ENCODE assay signal across 9 cellular contexts in genomic region chr16:567362-568256, GRCh38. TPM values are rescaled to one million over a fixed set of nuclear protein-coding genes. Genes with fewer than 3 reads are reported as not detected.
DNase-seq lines count a peak whose midpoint lies in the region; ATAC-seq and TF ChIP-seq lines count a peak whose summit lies in the region.
"Had no signal": no experiment of that assay in that cellular context is flagged by ENCODE, and none has a peak within 500 bp of the region (broad histone marks: within the 10 kb centered on the region; RNA-seq: fewer than 3 reads in every experiment).

No MANE protein-coding gene starts in this region.

- no peak for DNase-seq in activated naive CD4-positive, alpha-beta T cell (lab: John Stamatoyannopoulos, UW)
- DNase-seq in activated CD8-positive, alpha-beta T cell treated with anti-CD3 and anti-CD28 coated beads, Interleukin-2, amount 10 ng/mL, durations not matched to agents 7 days and 5 days: no peak
- DNase-seq in type B pancreatic cell (ENCODE audit: extremely low spot score, unreplicated experiment): no peak
- no peak for DNase-seq in NCI-H345 (lab: John Stamatoyannopoulos, UW)
- DNase-seq: NCI-H2029 had no signal

- no peaks in the 10 kb centered on the region for H3K27me3 Mint-ChIP-seq in activated naive CD4-positive, alpha-beta T cell treated with anti-CD3 and anti-CD28 coated beads, Interleukin-2, amount 50 U/mL, for 24 hours
- H3K27me3 Mint-ChIP-seq in activated CD8-positive, alpha-beta T cell treated with anti-CD3 and anti-CD28 coated beads, Interleukin-2, amount 10 ng/mL, durations not matched to agents 7 days and 5 days (ENCODE audit: low read depth): no peaks in the 10 kb centered on the region
- H3K27me3 Mint-ChIP-seq in type B pancreatic cell: peaks cover 2% of the 10 kb centered on the region

- H3K9me3 ChIP-seq in mucosa of rectum (ENCODE audit: control insufficient read depth in 2 of 2, low read length in 2 of 2): no peaks in the 10 kb centered on the region

- H3K27ac ChIP-seq in mucosa of rectum (ENCODE audit: low read depth in 2 of 2, low read length in 2 of 2): peak overlapping the region in 1 of 2 donors; percentile 48

- TF ChIP-seq CTCF in type B pancreatic cell (conservative IDR thresholded peaks at IDR 0.05): no peak

- no peak for ATAC-seq in activated CD8-positive, alpha-beta T cell treated with anti-CD3 and anti-CD28 coated beads, Interleukin-2, amount 10 ng/mL, durations not matched to agents 7 days and 5 days
- no peak for ATAC-seq in GM21576 (IDR thresholded peaks at IDR 0.05; ENCODE audit: unreplicated experiment)
- ATAC-seq in GM19463 (IDR thresholded peaks at IDR 0.05; ENCODE audit: unreplicated experiment): no peak

- H3K4me1 Mint-ChIP-seq in activated naive CD4-positive, alpha-beta T cell treated with anti-CD3 and anti-CD28 coated beads, Interleukin-2, amount 50 U/mL, for 24 hours: peaks cover 31% of the 10 kb centered on the region
- peaks cover 31% of the 10 kb centered on the region for H3K4me1 Mint-ChIP-seq in activated CD8-positive, alpha-beta T cell treated with anti-CD3 and anti-CD28 coated beads, Interleukin-2, amount 10 ng/mL, durations not matched to agents 7 days and 5 days (ENCODE audit: low read depth)
- H3K4me1 Mint-ChIP-seq in type B pancreatic cell (ENCODE audit: unreplicated experiment): peaks cover 23% of the 10 kb centered on the region

- POLR2A ChIA-PET in activated CD8-positive, alpha-beta T cell treated with anti-CD3 and anti-CD28 coated beads, Interleukin-2, amount 10 ng/mL, durations not matched to agents 7 days and 5 days (lab: Charles Lee): interaction anchor here (0.5 to 1.3 kb wide), 2 partner anchors 9 to 230 kb away, joined by 3 read pairs; no protein-coding TSS in a partner anchor

- H3K9ac ChIP-seq in mucosa of rectum (ENCODE audit: low read depth in 1 of 2, low read length in 2 of 2): peak overlapping the region; percentile 39 to 41

- H3K4me1 ChIP-seq in mucosa of rectum (ENCODE audit: control insufficient read depth in 2 of 2, insufficient read depth in 2 of 2, low read length in 2 of 2): peaks cover 28 to 29% of the 10 kb centered on the region in 2 donors

- H3K4me3 ChIP-seq in mucosa of rectum (ENCODE audit: low read length in 2 of 2): peak overlapping the region; percentile 42 to 48

- no peaks in the 10 kb centered on the region for H3K36me3 Mint-ChIP-seq in activated naive CD4-positive, alpha-beta T cell treated with anti-CD3 and anti-CD28 coated beads, Interleukin-2, amount 50 U/mL, for 24 hours
- H3K36me3 Mint-ChIP-seq in activated CD8-positive, alpha-beta T cell treated with anti-CD3 and anti-CD28 coated beads, Interleukin-2, amount 10 ng/mL, durations not matched to agents 7 days and 5 days (ENCODE audit: low read depth): no peaks in the 10 kb centered on the region
- H3K36me3 Mint-ChIP-seq in type B pancreatic cell: no peaks in the 10 kb centered on the region

- CTCF ChIA-PET in activated CD8-positive, alpha-beta T cell treated with anti-CD3 and anti-CD28 coated beads, Interleukin-2, amount 10 ng/mL, durations not matched to agents 7 days and 5 days (lab: Charles Lee): interaction anchor here (1.1 kb wide), 1 partner anchor 9 kb away, joined by 3 read pairs; no protein-coding TSS in a partner anchor

- H3K27ac Mint-ChIP-seq in activated naive CD4-positive, alpha-beta T cell treated with anti-CD3 and anti-CD28 coated beads, Interleukin-2, amount 50 U/mL, for 24 hours: peak overlapping the region; percentile 82
- H3K27ac Mint-ChIP-seq in activated CD8-positive, alpha-beta T cell treated with anti-CD3 and anti-CD28 coated beads, Interleukin-2, amount 10 ng/mL, durations not matched to agents 7 days and 5 days: peak overlapping the region; percentile 78
- H3K27ac Mint-ChIP-seq in type B pancreatic cell: no peak overlapping the region

- no peaks in the 10 kb centered on the region for H3K9me3 Mint-ChIP-seq in activated naive CD4-positive, alpha-beta T cell treated with anti-CD3 and anti-CD28 coated beads, Interleukin-2, amount 50 U/mL, for 24 hours
- no peaks in the 10 kb centered on the region for H3K9me3 Mint-ChIP-seq in activated CD8-positive, alpha-beta T cell treated with anti-CD3 and anti-CD28 coated beads, Interleukin-2, amount 10 ng/mL, durations not matched to agents 7 days and 5 days (ENCODE audit: insufficient read depth)
- H3K9me3 Mint-ChIP-seq in type B pancreatic cell: no peaks in the 10 kb centered on the region

- peaks cover 1 to 3% of the 10 kb centered on the region in 2 donors for H3K27me3 ChIP-seq in mucosa of rectum (ENCODE audit: control insufficient read depth in 2 of 2, insufficient read depth in 2 of 2, low read length in 2 of 2)

- peak overlapping the region; percentile 74 for H3K4me3 Mint-ChIP-seq in activated naive CD4-positive, alpha-beta T cell treated with anti-CD3 and anti-CD28 coated beads, Interleukin-2, amount 50 U/mL, for 24 hours
- H3K4me3 Mint-ChIP-seq in activated CD8-positive, alpha-beta T cell treated with anti-CD3 and anti-CD28 coated beads, Interleukin-2, amount 10 ng/mL, durations not matched to agents 7 days and 5 days: peak overlapping the region; percentile 58
- peak overlapping the region; percentile 54 for H3K4me3 Mint-ChIP-seq in type B pancreatic cell

- H3K36me3 ChIP-seq in mucosa of rectum (ENCODE audit: control insufficient read depth in 2 of 2, insufficient read depth in 2 of 2, low read length in 2 of 2): no peaks in the 10 kb centered on the region

RNA-seq across cellular contexts. Expression of gene NHLRC4, which starts 0.8 kb away (rescaled TPM):
- total RNA-seq in activated CD8-positive, alpha-beta T cell treated with anti-CD3 and anti-CD28 coated beads, Interleukin-2, amount 10 ng/mL, durations not matched to agents 7 days and 5 days: 1 to 10 TPM; 1.6 TPM
- total RNA-seq in type B pancreatic cell (ENCODE audit: low replicate concordance): 0.52 and 1.4 TPM in 2 replicates

RNA-seq across cellular contexts. Expression of gene PIGQ, which starts 2.2 kb away (rescaled TPM):
- 10 to 100 TPM; 41.2 to 43.0 TPM for total RNA-seq in activated CD8-positive, alpha-beta T cell treated with anti-CD3 and anti-CD28 coated beads, Interleukin-2, amount 10 ng/mL, durations not matched to agents 7 days and 5 days
- 58.2 and 83.5 TPM in 2 replicates for total RNA-seq in type B pancreatic cell (ENCODE audit: low replicate concordance)

RNA-seq across cellular contexts. Expression of gene PRR35, which starts 7.4 kb away (rescaled TPM):
- not detected for total RNA-seq in activated CD8-positive, alpha-beta T cell treated with anti-CD3 and anti-CD28 coated beads, Interleukin-2, amount 10 ng/mL, durations not matched to agents 7 days and 5 days
- 0.12 TPM in 2 replicates for total RNA-seq in type B pancreatic cell (ENCODE audit: low replicate concordance)

RNA-seq across cellular contexts. Expression of gene RAB40C, which starts 22.3 kb away (rescaled TPM):
- total RNA-seq in activated CD8-positive, alpha-beta T cell treated with anti-CD3 and anti-CD28 coated beads, Interleukin-2, amount 10 ng/mL, durations not matched to agents 7 days and 5 days: 10 to 100 TPM; 13.1 to 15.0 TPM
- total RNA-seq in type B pancreatic cell (ENCODE audit: low replicate concordance): 21.4 and 26.5 TPM in 2 replicates

RNA-seq across cellular contexts. Expression of gene CAPN15, which starts 40.1 kb away (rescaled TPM):
- total RNA-seq in activated CD8-positive, alpha-beta T cell treated with anti-CD3 and anti-CD28 coated beads, Interleukin-2, amount 10 ng/mL, durations not matched to agents 7 days and 5 days: 10 to 100 TPM; 85.3 to 93.0 TPM
- 50.1 and 52.3 TPM in 2 replicates for total RNA-seq in type B pancreatic cell (ENCODE audit: low replicate concordance)
